Comparison of ENCODE assay signal across 12 cellular contexts in the genomic region with DNA sequence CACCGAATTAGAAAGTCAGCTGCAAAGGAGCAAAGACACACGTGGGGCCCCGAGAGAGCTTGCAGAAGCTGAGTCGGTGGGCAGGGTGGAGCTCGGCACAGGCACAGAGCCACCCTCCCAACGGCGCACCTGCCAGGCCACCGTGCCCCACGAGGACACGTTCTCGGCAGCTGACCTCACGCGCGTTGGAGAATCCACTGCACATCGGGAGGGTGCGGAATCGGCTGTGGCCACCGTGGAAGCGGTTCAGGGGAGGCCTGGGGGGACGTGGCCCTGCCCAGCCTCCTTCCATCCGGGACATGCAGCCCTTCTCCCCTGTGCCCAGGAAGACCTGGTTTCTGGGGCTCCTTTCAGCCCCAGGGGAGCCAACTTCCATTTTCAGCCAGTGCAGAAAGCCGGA. TPM values are rescaled to one million over a fixed set of nuclear protein-coding genes. Genes with fewer than 3 reads are reported as not detected.
"Had no signal": no experiment of that assay in that cellular context is flagged by ENCODE, and none has a peak within 500 bp of the region (broad histone marks: within the 10 kb centered on the region; RNA-seq: fewer than 3 reads in every experiment).

No MANE protein-coding gene starts in this region.

- H3K9me3 Mint-ChIP-seq: stimulated activated naive CD8-positive, alpha-beta T cell treated with anti-CD3 and anti-CD28 coated beads, Interleukin-15, amount 100 ng/mL, for 72 hours had no signal

- H3K27ac Mint-ChIP-seq: stimulated activated naive CD8-positive, alpha-beta T cell treated with anti-CD3 and anti-CD28 coated beads, Interleukin-15, amount 100 ng/mL, for 72 hours had no signal

- H3K9me3 ChIP-seq: ovary, testis had no signal

- FAIRE-seq: astrocyte, colon, islet of Langerhans had no signal

- H3K27ac ChIP-seq: cardiac muscle cell, ovary, testis had no signal

- DNase-seq: activated CD4-positive, alpha-beta T cell treated with anti-CD3 and anti-CD28 coated beads, Interleukin-2, amount 50 U/mL, for 4 hours; foreskin melanocyte; head of caudate nucleus; ovary; stimulated activated CD4-positive, alpha-beta T cell treated with anti-CD3 and anti-CD28 coated beads, Interleukin-12 subunit alpha, Interleukin-12 subunit beta, amount 100 ng/mL, for 4 hours; stimulated activated naive CD8-positive, alpha-beta T cell treated with anti-CD3 and anti-CD28 coated beads, Interleukin-15, amount 100 ng/mL, for 72 hours; testis had no signal

- H3K27me3 ChIP-seq: ovary, testis had no signal

- ATAC-seq: stimulated activated naive CD8-positive, alpha-beta T cell treated with anti-CD3 and anti-CD28 coated beads, Interleukin-15, amount 100 ng/mL, for 72 hours had no signal

- H3K36me3 ChIP-seq: cardiac muscle cell, ovary had no signal

- H3K27me3 Mint-ChIP-seq: stimulated activated naive CD8-positive, alpha-beta T cell treated with anti-CD3 and anti-CD28 coated beads, Interleukin-15, amount 100 ng/mL, for 72 hours had no signal

- H3K4me3 ChIP-seq: cardiac muscle cell, ovary, testis had no signal

- H3K4me1 ChIP-seq: testis had no signal

RNA-seq across cellular contexts. Expression of a gene that starts 49.4 kb away (rescaled TPM):
- polyA plus RNA-seq: neural cell had no signal
